ENCODE assay signal across 3 cellular contexts in the genomic region with DNA sequence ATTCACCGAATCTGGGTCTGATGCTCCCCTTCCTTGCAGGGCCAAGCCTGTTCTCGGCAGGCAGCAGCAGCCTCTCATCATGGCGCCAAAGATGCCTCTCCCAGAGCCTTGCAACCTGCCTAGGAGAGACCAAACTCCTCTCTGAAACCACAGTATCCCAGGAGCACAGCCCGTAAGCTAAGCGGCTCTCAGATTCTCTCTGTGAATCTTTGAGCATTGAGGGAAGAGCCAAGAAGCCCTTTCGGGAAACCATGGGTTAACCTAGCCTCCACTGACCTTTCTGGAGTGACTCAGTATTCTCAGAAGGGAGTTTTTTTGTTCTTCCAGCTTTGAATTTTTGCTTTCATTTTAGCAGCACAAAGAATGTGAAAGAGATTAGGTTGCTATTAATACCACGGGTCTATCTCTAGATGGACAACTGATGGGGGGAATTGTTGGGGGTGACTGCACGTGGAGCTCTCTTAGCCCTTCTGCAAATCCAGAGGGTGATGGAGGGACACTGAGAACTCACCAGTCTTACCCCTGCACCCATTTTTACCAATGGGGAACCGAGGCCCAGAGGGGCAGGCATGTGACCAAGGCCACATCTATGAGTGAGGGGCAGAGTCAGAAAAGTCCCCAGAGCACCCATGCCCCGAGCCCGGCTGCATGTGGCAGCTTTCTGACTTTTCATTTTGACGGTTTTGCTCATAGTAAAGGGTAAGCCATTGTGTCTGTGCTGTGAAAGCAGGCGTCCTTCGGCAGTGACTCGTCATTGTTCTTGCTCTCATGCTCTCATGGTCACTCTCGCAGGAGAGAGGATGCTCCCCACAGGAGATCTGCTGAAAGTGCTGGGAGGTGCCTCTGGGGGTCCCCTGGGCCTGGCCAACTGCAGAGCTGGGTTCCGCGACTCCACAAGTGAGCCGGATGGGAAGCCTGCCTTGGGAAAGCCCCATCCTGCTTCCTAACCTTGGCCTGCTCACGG.
TF ChIP-seq lines count a peak whose summit lies in the region.

No MANE protein-coding gene starts in this region.

TF ChIP-seq in liver, 16 proteins besides CTCF, POLR2A, EP300 and RAD21:
- no peak for TF ChIP-seq YY1 (IDR thresholded peaks at IDR 0.05)
- TF ChIP-seq NR2F2 (IDR thresholded peaks at IDR 0.05), result peak; percentile 75
- peak in 1 of 2 donors; percentile 38 for TF ChIP-seq JUND (IDR thresholded peaks at IDR 0.05)
TF ChIP-seq in liver: peak in this region for 2.

TF ChIP-seq in HepG2, 621 proteins besides CTCF, POLR2A, EP300 and RAD21:
- TF ChIP-seq NFE2L2 (IDR thresholded peaks at IDR 0.05; ENCODE audit: low read length) (no peak), ZNF431 (CRISPR knock-in tag; IDR thresholded peaks at IDR 0.05; ENCODE audit: borderline replicate concordance, low read depth) (no peak), NFRKB (IDR thresholded peaks at IDR 0.05) (no peak), NBN (conservative IDR thresholded peaks at IDR 0.05) (no peak), REL (CRISPR knock-in tag; conservative IDR thresholded peaks at IDR 0.05) (no peak), SAFB2 (CRISPR knock-in tag; IDR thresholded peaks at IDR 0.05; ENCODE audit: borderline replicate concordance, low read depth) (no peak), ATF1 (CRISPR knock-in tag; IDR thresholded peaks at IDR 0.05) (no peak), ZNF891 (CRISPR knock-in tag; IDR thresholded peaks at IDR 0.05) (no peak), BORCS8-MEF2B (CRISPR knock-in tag; IDR thresholded peaks at IDR 0.05) (no peak), HHEX (CRISPR knock-in tag; IDR thresholded peaks at IDR 0.05) (no peak), ETV5 (CRISPR knock-in tag; IDR thresholded peaks at IDR 0.05; ENCODE audit: borderline replicate concordance) (no peak), ZNF121 (CRISPR knock-in tag; IDR thresholded peaks at IDR 0.05) (no peak)
- TF ChIP-seq, protein P1, sequence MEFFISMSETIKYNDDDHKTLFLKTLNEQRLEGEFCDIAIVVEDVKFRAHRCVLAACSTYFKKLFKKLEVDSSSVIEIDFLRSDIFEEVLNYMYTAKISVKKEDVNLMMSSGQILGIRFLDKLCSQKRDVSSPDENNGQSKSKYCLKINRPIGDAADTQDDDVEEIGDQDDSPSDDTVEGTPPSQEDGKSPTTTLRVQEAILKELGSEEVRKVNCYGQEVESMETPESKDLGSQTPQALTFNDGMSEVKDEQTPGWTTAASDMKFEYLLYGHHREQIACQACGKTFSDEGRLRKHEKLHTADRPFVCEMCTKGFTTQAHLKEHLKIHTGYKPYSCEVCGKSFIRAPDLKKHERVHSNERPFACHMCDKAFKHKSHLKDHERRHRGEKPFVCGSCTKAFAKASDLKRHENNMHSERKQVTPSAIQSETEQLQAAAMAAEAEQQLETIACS (CRISPR knock-in tag; IDR thresholded peaks at IDR 0.05), result no peak
- TF ChIP-seq, protein P2, sequence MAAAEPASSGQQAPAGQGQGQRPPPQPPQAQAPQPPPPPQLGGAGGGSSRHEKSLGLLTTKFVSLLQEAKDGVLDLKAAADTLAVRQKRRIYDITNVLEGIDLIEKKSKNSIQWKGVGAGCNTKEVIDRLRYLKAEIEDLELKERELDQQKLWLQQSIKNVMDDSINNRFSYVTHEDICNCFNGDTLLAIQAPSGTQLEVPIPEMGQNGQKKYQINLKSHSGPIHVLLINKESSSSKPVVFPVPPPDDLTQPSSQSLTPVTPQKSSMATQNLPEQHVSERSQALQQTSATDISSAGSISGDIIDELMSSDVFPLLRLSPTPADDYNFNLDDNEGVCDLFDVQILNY (CRISPR knock-in tag; conservative IDR thresholded peaks at IDR 0.05), result no peak
- TF ChIP-seq, protein P3, sequence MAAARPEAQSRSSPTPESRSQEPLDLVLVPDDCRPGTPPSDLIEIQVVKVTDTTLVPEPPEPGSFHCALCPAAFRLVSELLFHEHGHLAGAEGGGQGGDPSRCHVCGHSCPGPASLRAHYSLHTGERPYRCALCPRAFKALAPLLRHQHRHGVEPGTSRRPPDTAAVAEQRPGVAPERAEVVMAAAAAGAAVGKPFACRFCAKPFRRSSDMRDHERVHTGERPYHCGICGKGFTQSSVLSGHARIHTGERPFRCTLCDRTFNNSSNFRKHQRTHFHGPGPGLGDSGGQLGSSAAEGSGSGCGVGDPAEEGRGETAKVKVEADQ (CRISPR knock-in tag; IDR thresholded peaks at IDR 0.05; ENCODE audit: borderline replicate concordance), result no peak

TF ChIP-seq in K562, 482 proteins besides CTCF, POLR2A, EP300 and RAD21 (continues in another document):
- no peak for TF ChIP-seq HDAC6 (IDR thresholded peaks at IDR 0.05; ENCODE audit: low read depth, low read length)
- no peak for TF ChIP-seq RFX7 (CRISPR knock-in tag; IDR thresholded peaks at IDR 0.05)
- TF ChIP-seq GABPB2 (CRISPR knock-in tag; conservative IDR thresholded peaks at IDR 0.05), result no peak
- TF ChIP-seq TRIM24 (IDR thresholded peaks at IDR 0.05), result 0 out of 4 replicates have a peak, but pooled peaks of 1 of the 2 experiments have one; percentile 8
- no peak for TF ChIP-seq CC2D1A (IDR thresholded peaks at IDR 0.05)
- peak; percentile 66 for TF ChIP-seq HDAC2 (IDR thresholded peaks at IDR 0.05)
- no peak for TF ChIP-seq RNF2 (IDR thresholded peaks at IDR 0.05)
- no peak for TF ChIP-seq ZNF551 (CRISPR knock-in tag; IDR thresholded peaks at IDR 0.05)
- TF ChIP-seq, protein P4, sequence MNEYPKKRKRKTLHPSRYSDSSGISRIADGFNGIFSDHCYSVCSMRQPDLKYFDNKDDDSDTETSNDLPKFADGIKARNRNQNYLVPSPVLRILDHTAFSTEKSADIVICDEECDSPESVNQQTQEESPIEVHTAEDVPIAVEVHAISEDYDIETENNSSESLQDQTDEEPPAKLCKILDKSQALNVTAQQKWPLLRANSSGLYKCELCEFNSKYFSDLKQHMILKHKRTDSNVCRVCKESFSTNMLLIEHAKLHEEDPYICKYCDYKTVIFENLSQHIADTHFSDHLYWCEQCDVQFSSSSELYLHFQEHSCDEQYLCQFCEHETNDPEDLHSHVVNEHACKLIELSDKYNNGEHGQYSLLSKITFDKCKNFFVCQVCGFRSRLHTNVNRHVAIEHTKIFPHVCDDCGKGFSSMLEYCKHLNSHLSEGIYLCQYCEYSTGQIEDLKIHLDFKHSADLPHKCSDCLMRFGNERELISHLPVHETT (CRISPR knock-in tag; conservative IDR thresholded peaks at IDR 0.05 in 1 of 2, IDR thresholded peaks at IDR 0.05 in 1 of 2), result peak in 1 of 2 experiments; percentile 68; a peak in 1 of 4 replicates
- no peak for TF ChIP-seq TSC22D4 (tag; IDR thresholded peaks at IDR 0.05)
- TF ChIP-seq, protein P5, sequence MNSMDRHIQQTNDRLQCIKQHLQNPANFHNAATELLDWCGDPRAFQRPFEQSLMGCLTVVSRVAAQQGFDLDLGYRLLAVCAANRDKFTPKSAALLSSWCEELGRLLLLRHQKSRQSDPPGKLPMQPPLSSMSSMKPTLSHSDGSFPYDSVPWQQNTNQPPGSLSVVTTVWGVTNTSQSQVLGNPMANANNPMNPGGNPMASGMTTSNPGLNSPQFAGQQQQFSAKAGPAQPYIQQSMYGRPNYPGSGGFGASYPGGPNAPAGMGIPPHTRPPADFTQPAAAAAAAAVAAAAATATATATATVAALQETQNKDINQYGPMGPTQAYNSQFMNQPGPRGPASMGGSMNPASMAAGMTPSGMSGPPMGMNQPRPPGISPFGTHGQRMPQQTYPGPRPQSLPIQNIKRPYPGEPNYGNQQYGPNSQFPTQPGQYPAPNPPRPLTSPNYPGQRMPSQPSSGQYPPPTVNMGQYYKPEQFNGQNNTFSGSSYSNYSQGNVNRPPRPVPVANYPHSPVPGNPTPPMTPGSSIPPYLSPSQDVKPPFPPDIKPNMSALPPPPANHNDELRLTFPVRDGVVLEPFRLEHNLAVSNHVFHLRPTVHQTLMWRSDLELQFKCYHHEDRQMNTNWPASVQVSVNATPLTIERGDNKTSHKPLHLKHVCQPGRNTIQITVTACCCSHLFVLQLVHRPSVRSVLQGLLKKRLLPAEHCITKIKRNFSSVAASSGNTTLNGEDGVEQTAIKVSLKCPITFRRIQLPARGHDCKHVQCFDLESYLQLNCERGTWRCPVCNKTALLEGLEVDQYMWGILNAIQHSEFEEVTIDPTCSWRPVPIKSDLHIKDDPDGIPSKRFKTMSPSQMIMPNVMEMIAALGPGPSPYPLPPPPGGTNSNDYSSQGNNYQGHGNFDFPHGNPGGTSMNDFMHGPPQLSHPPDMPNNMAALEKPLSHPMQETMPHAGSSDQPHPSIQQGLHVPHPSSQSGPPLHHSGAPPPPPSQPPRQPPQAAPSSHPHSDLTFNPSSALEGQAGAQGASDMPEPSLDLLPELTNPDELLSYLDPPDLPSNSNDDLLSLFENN (IDR thresholded peaks at IDR 0.05; ENCODE audit: low read depth in 2 of 2, low read length in 2 of 2), result no peak
- no peak for TF ChIP-seq ESRRB (CRISPR knock-in tag; IDR thresholded peaks at IDR 0.05; ENCODE audit: borderline replicate concordance)
- TF ChIP-seq ZNF184 (CRISPR knock-in tag; IDR thresholded peaks at IDR 0.05), result no peak
- TF ChIP-seq ZZZ3 (IDR thresholded peaks at IDR 0.05), result no peak
- TF ChIP-seq HDAC3 (IDR thresholded peaks at IDR 0.05; ENCODE audit: borderline replicate concordance, partially characterized antibody), result peak; percentile 49
- TF ChIP-seq, protein P6, sequence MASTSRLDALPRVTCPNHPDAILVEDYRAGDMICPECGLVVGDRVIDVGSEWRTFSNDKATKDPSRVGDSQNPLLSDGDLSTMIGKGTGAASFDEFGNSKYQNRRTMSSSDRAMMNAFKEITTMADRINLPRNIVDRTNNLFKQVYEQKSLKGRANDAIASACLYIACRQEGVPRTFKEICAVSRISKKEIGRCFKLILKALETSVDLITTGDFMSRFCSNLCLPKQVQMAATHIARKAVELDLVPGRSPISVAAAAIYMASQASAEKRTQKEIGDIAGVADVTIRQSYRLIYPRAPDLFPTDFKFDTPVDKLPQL (IDR thresholded peaks at IDR 0.05; ENCODE audit: extremely low read depth, insufficient read length), result no peak
- TF ChIP-seq, protein P7, sequence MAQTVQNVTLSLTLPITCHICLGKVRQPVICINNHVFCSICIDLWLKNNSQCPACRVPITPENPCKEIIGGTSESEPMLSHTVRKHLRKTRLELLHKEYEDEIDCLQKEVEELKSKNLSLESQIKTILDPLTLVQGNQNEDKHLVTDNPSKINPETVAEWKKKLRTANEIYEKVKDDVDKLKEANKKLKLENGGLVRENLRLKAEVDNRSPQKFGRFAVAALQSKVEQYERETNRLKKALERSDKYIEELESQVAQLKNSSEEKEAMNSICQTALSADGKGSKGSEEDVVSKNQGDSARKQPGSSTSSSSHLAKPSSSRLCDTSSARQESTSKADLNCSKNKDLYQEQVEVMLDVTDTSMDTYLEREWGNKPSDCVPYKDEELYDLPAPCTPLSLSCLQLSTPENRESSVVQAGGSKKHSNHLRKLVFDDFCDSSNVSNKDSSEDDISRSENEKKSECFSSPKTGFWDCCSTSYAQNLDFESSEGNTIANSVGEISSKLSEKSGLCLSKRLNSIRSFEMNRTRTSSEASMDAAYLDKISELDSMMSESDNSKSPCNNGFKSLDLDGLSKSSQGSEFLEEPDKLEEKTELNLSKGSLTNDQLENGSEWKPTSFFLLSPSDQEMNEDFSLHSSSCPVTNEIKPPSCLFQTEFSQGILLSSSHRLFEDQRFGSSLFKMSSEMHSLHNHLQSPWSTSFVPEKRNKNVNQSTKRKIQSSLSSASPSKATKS (CRISPR knock-in tag; IDR thresholded peaks at IDR 0.05), result no peak
- TF ChIP-seq DDX20 (tag; IDR thresholded peaks at IDR 0.05; ENCODE audit: low read depth), result 0 out of 2 replicates have a peak, but pooled peaks have one; percentile 24
- TF ChIP-seq, protein P8, sequence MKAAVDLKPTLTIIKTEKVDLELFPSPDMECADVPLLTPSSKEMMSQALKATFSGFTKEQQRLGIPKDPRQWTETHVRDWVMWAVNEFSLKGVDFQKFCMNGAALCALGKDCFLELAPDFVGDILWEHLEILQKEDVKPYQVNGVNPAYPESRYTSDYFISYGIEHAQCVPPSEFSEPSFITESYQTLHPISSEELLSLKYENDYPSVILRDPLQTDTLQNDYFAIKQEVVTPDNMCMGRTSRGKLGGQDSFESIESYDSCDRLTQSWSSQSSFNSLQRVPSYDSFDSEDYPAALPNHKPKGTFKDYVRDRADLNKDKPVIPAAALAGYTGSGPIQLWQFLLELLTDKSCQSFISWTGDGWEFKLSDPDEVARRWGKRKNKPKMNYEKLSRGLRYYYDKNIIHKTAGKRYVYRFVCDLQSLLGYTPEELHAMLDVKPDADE (conservative IDR thresholded peaks at IDR 0.05; ENCODE audit: control insufficient read depth, low read depth, low read length), result no peak
- peak in 1 of 2 experiments; percentile 13; a peak in 1 of 4 replicates for TF ChIP-seq RCOR1 (IDR thresholded peaks at IDR 0.05; ENCODE audit: borderline replicate concordance in 1 of 2, low read depth in 2 of 2, low read length in 2 of 2)
- TF ChIP-seq, protein P9, sequence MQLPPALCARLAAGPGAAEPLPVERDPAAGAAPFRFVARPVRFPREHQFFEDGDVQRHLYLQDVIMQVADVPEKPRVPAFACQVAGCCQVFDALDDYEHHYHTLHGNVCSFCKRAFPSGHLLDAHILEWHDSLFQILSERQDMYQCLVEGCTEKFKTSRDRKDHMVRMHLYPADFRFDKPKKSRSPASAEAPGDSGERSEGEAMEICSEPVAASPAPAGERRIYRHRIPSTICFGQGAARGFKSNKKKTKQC (CRISPR knock-in tag; IDR thresholded peaks at IDR 0.05), result no peak
- TF ChIP-seq NFIC (IDR thresholded peaks at IDR 0.05), result peak; percentile 6; the same call in 1 of the 2 replicates
- TF ChIP-seq, protein P10, sequence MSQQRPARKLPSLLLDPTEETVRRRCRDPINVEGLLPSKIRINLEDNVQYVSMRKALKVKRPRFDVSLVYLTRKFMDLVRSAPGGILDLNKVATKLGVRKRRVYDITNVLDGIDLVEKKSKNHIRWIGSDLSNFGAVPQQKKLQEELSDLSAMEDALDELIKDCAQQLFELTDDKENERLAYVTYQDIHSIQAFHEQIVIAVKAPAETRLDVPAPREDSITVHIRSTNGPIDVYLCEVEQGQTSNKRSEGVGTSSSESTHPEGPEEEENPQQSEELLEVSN (IDR thresholded peaks at IDR 0.05; ENCODE audit: borderline replicate concordance in 1 of 2, extremely low read depth in 1 of 2, insufficient read depth in 1 of 2, insufficient read length in 1 of 2, low read depth in 1 of 2, low read length in 1 of 2, poor library complexity in 1 of 2, severe bottlenecking in 1 of 2), result no peak
- peak; percentile 58; the same call in 1 of the 2 replicates for TF ChIP-seq MEF2A (IDR thresholded peaks at IDR 0.05; ENCODE audit: control insufficient read depth, low read depth, low read length)
- peak; percentile 42 for TF ChIP-seq RBBP5 (IDR thresholded peaks at IDR 0.05; ENCODE audit: borderline replicate concordance, insufficient read depth, low read length, poor library complexity, severe bottlenecking)
- TF ChIP-seq, protein P11, sequence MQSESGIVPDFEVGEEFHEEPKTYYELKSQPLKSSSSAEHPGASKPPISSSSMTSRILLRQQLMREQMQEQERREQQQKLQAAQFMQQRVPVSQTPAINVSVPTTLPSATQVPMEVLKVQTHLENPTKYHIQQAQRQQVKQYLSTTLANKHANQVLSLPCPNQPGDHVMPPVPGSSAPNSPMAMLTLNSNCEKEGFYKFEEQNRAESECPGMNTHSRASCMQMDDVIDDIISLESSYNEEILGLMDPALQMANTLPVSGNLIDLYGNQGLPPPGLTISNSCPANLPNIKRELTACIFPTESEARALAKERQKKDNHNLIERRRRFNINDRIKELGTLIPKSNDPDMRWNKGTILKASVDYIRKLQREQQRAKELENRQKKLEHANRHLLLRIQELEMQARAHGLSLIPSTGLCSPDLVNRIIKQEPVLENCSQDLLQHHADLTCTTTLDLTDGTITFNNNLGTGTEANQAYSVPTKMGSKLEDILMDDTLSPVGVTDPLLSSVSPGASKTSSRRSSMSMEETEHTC (IDR thresholded peaks at IDR 0.05), result no peak
- TF ChIP-seq STAT5A (IDR thresholded peaks at IDR 0.05; ENCODE audit: borderline replicate concordance, low read length), result peak; percentile 70
- peak; percentile 34 for TF ChIP-seq CXXC5 (CRISPR knock-in tag; IDR thresholded peaks at IDR 0.05)
- no peak for TF ChIP-seq SPI1 (IDR thresholded peaks at IDR 0.05; ENCODE audit: borderline replicate concordance, low read depth, low read length)
- peak; percentile 86 for TF ChIP-seq FOSL1 (tag; conservative IDR thresholded peaks at IDR 0.05)
- TF ChIP-seq EWSR1 (IDR thresholded peaks at IDR 0.05; ENCODE audit: borderline replicate concordance, low read depth, partially characterized antibody), result no peak
- no peak for TF ChIP-seq NR2C2 (CRISPR knock-in tag; IDR thresholded peaks at IDR 0.05)
- TF ChIP-seq NR2C2 (tag; IDR thresholded peaks at IDR 0.05), result peak; percentile 78
